ENCODE assay signal across 18 cellular contexts in the genomic region with DNA sequence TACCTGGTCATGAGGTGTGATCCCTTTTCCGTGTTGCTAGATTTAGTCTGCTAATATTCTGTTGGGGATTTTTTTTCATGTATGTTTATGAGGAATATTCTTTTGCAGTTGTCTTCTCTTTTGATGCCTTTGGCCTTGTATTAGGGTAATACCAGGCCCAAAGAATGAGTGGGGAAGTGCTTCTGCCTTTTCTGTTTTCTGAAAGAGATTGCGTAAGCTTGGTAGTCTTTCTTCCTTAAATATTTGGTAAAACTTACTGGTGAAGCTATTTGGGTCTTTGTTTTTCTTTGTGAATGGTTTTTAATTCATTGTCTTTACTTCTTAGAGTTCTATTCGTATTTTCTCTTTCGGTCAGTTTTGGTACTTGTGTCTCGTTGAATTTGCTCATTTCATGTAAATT. TPM values are rescaled to one million over a fixed set of nuclear protein-coding genes. Genes with fewer than 3 reads are reported as not detected.
A peak's percentile ranks its signal among the peaks of the same experiment; 100 is the strongest.
DNase-seq lines count a peak whose midpoint lies in the region; ATAC-seq and TF ChIP-seq lines count a peak whose summit lies in the region.
"Had no signal": no experiment of that assay in that cellular context is flagged by ENCODE, and none has a peak within 500 bp of the region (broad histone marks: within the 10 kb centered on the region; RNA-seq: fewer than 3 reads in every experiment).

No MANE protein-coding gene starts in this region.

- POLR2A ChIA-PET in WTC11 (lab: Charles Lee), result no interaction called here

- no peak overlapping the region for H3K4me3 ChIP-seq in vagina
- H3K4me3 ChIP-seq: mucosa of descending colon had no signal

- H3K4me1 Mint-ChIP-seq in activated T-cell treated with anti-CD3 and anti-CD28 coated beads, Interleukin-2, amount 50 U/mL, for 72 hours (ENCODE audit: low read depth), result peaks cover 48% of the 10 kb centered on the region
- peaks cover 56% of the 10 kb centered on the region for H3K4me1 Mint-ChIP-seq in activated T-cell treated with anti-CD3 and anti-CD28 coated beads, Interleukin-2, amount 50 U/mL, for 4 hours (ENCODE audit: low read depth)
- peaks cover 39% of the 10 kb centered on the region for H3K4me1 Mint-ChIP-seq in WTC11

- H3K27ac ChIP-seq in vagina, result no peak overlapping the region
- H3K27ac ChIP-seq: brain microvascular endothelial cell had no signal

- no peaks in the 10 kb centered on the region for H3K27me3 ChIP-seq in vagina
- H3K27me3 ChIP-seq: brain microvascular endothelial cell had no signal

- intact Hi-C loops in vagina (cut with DNase I), result no loop called here

- CTCF ChIA-PET in WTC11 (lab: Charles Lee), result interaction anchor here (1.3 to 1.7 kb wide), 2 partner anchors 162 to 808 kb away, joined by 4 to 8 read pairs; no protein-coding TSS in a partner anchor

- DNase-seq in activated T-cell treated with anti-CD3 and anti-CD28 coated beads, Interleukin-2, amount 50 U/mL, for 72 hours, result no peak
- DNase-seq in activated T-cell treated with anti-CD3 and anti-CD28 coated beads, Interleukin-2, amount 50 U/mL, for 4 hours, result no peak
- DNase-seq in Kasumi-1 (lab: John Stamatoyannopoulos, UW) (peak; percentile 38 to 46), WTC11 (ENCODE audit: low spot score) (no peak), pons (ENCODE audit: low spot score) (peak; percentile 50), vagina (ENCODE audit: extremely low spot score in 2 of 2) (no peak), NCI-H146 (lab: John Stamatoyannopoulos, UW) (no peak), mesenteric fat pad (ENCODE audit: low spot score) (no peak)
- DNase-seq: activated CD8-positive, alpha-beta memory T cell treated with anti-CD3 and anti-CD28 coated beads, Interleukin-2, amount 50 U/mL, for 48 hours; brain microvascular endothelial cell; GOT3; mucosa of descending colon; NCI-H1092 treated with DMSO at 0.1 percent for 48 hours; NCI-H69; nucleus accumbens; right cardiac atrium had no signal

- TF ChIP-seq POLR2A in vagina (IDR thresholded peaks at IDR 0.05), result no peak

- no peak overlapping the region for H3K4me3 Mint-ChIP-seq in activated T-cell treated with anti-CD3 and anti-CD28 coated beads, Interleukin-2, amount 50 U/mL, for 72 hours
- no peak overlapping the region for H3K4me3 Mint-ChIP-seq in activated T-cell treated with anti-CD3 and anti-CD28 coated beads, Interleukin-2, amount 50 U/mL, for 4 hours
- no peak overlapping the region for H3K4me3 Mint-ChIP-seq in WTC11
- H3K4me3 Mint-ChIP-seq: activated naive CD8-positive, alpha-beta T cell had no signal

- no peaks in the 10 kb centered on the region for H3K27me3 Mint-ChIP-seq in activated T-cell treated with anti-CD3 and anti-CD28 coated beads, Interleukin-2, amount 50 U/mL, for 72 hours (ENCODE audit: low read depth)
- no peaks in the 10 kb centered on the region for H3K27me3 Mint-ChIP-seq in activated T-cell treated with anti-CD3 and anti-CD28 coated beads, Interleukin-2, amount 50 U/mL, for 4 hours (ENCODE audit: low read depth)
- no peaks in the 10 kb centered on the region for H3K27me3 Mint-ChIP-seq in WTC11 (ENCODE audit: low read depth)
- H3K27me3 Mint-ChIP-seq: activated naive CD8-positive, alpha-beta T cell had no signal

- no peak for ATAC-seq in activated T-cell treated with anti-CD3 and anti-CD28 coated beads, Interleukin-2, amount 50 U/mL, for 72 hours (replicated peaks in 1 of 2)
- ATAC-seq in activated T-cell treated with anti-CD3 and anti-CD28 coated beads, Interleukin-2, amount 50 U/mL, for 4 hours, result no peak
- no peak for ATAC-seq in WTC11
- ATAC-seq: mucosa of descending colon, right cardiac atrium had no signal

- H3K36me3 Mint-ChIP-seq in activated T-cell treated with anti-CD3 and anti-CD28 coated beads, Interleukin-2, amount 50 U/mL, for 72 hours (ENCODE audit: insufficient read depth in 2 of 2), result peaks cover 6 to 12% of the 10 kb centered on the region in 2 donors
- H3K36me3 Mint-ChIP-seq in activated T-cell treated with anti-CD3 and anti-CD28 coated beads, Interleukin-2, amount 50 U/mL, for 4 hours (ENCODE audit: insufficient read depth), result peaks cover 21% of the 10 kb centered on the region
- H3K36me3 Mint-ChIP-seq in WTC11, result peaks cover 49% of the 10 kb centered on the region

- peaks cover 0 to 21% of the 10 kb centered on the region in 2 donors for H3K36me3 ChIP-seq in vagina

- H3K4me1 ChIP-seq in vagina, result peaks cover 18% of the 10 kb centered on the region

- H3K9me3 Mint-ChIP-seq in activated T-cell treated with anti-CD3 and anti-CD28 coated beads, Interleukin-2, amount 50 U/mL, for 72 hours, result peaks cover 2% of the 10 kb centered on the region in 2 donors
- H3K9me3 Mint-ChIP-seq in activated T-cell treated with anti-CD3 and anti-CD28 coated beads, Interleukin-2, amount 50 U/mL, for 4 hours, result no peaks in the 10 kb centered on the region
- peaks cover 16% of the 10 kb centered on the region for H3K9me3 Mint-ChIP-seq in WTC11

- no peak for TF ChIP-seq CTCF in WTC11 (IDR thresholded peaks at IDR 0.05)
- no peak for TF ChIP-seq CTCF in vagina (IDR thresholded peaks at IDR 0.05)

- no peaks in the 10 kb centered on the region for H3K9me3 ChIP-seq in vagina
- H3K9me3 ChIP-seq: mucosa of descending colon had no signal

- peak overlapping the region; percentile 18 for H3K27ac Mint-ChIP-seq in activated T-cell treated with anti-CD3 and anti-CD28 coated beads, Interleukin-2, amount 50 U/mL, for 72 hours
- H3K27ac Mint-ChIP-seq in WTC11, result peak overlapping the region; percentile 3; the same call in 1 of the 2 replicates

TF ChIP-seq in WTC11, 78 proteins besides CTCF, POLR2A, EP300 and RAD21 (continues in another document):
- TF ChIP-seq ETV6 (CRISPR knock-in tag; IDR thresholded peaks at IDR 0.05), result no peak
- TF ChIP-seq KAT7 (CRISPR knock-in tag; IDR thresholded peaks at IDR 0.05; ENCODE audit: borderline replicate concordance), result no peak
- TF ChIP-seq NFE2L1 (CRISPR knock-in tag; IDR thresholded peaks at IDR 0.05), result no peak
- no peak for TF ChIP-seq SMAD4 (CRISPR knock-in tag; IDR thresholded peaks at IDR 0.05)
- TF ChIP-seq ZNF138 (CRISPR knock-in tag; conservative IDR thresholded peaks at IDR 0.05), result no peak
- TF ChIP-seq, protein P1, sequence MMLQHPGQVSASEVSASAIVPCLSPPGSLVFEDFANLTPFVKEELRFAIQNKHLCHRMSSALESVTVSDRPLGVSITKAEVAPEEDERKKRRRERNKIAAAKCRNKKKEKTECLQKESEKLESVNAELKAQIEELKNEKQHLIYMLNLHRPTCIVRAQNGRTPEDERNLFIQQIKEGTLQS (CRISPR knock-in tag; conservative IDR thresholded peaks at IDR 0.05), result no peak
- no peak for TF ChIP-seq IRF2 (CRISPR knock-in tag; IDR thresholded peaks at IDR 0.05; ENCODE audit: borderline replicate concordance, low read depth)
- TF ChIP-seq, protein P2, sequence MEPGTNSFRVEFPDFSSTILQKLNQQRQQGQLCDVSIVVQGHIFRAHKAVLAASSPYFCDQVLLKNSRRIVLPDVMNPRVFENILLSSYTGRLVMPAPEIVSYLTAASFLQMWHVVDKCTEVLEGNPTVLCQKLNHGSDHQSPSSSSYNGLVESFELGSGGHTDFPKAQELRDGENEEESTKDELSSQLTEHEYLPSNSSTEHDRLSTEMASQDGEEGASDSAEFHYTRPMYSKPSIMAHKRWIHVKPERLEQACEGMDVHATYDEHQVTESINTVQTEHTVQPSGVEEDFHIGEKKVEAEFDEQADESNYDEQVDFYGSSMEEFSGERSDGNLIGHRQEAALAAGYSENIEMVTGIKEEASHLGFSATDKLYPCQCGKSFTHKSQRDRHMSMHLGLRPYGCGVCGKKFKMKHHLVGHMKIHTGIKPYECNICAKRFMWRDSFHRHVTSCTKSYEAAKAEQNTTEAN (CRISPR knock-in tag; IDR thresholded peaks at IDR 0.05), result no peak
- no peak for TF ChIP-seq PRRX2 (CRISPR knock-in tag; IDR thresholded peaks at IDR 0.05)
- TF ChIP-seq ZNF423 (CRISPR knock-in tag; IDR thresholded peaks at IDR 0.05), result no peak
- TF ChIP-seq MYBL2 (CRISPR knock-in tag; IDR thresholded peaks at IDR 0.05), result no peak
- TF ChIP-seq, protein P3, sequence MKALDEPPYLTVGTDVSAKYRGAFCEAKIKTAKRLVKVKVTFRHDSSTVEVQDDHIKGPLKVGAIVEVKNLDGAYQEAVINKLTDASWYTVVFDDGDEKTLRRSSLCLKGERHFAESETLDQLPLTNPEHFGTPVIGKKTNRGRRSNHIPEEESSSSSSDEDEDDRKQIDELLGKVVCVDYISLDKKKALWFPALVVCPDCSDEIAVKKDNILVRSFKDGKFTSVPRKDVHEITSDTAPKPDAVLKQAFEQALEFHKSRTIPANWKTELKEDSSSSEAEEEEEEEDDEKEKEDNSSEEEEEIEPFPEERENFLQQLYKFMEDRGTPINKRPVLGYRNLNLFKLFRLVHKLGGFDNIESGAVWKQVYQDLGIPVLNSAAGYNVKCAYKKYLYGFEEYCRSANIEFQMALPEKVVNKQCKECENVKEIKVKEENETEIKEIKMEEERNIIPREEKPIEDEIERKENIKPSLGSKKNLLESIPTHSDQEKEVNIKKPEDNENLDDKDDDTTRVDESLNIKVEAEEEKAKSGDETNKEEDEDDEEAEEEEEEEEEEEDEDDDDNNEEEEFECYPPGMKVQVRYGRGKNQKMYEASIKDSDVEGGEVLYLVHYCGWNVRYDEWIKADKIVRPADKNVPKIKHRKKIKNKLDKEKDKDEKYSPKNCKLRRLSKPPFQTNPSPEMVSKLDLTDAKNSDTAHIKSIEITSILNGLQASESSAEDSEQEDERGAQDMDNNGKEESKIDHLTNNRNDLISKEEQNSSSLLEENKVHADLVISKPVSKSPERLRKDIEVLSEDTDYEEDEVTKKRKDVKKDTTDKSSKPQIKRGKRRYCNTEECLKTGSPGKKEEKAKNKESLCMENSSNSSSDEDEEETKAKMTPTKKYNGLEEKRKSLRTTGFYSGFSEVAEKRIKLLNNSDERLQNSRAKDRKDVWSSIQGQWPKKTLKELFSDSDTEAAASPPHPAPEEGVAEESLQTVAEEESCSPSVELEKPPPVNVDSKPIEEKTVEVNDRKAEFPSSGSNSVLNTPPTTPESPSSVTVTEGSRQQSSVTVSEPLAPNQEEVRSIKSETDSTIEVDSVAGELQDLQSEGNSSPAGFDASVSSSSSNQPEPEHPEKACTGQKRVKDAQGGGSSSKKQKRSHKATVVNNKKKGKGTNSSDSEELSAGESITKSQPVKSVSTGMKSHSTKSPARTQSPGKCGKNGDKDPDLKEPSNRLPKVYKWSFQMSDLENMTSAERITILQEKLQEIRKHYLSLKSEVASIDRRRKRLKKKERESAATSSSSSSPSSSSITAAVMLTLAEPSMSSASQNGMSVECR (CRISPR knock-in tag; IDR thresholded peaks at IDR 0.05; ENCODE audit: borderline replicate concordance), result no peak
- TF ChIP-seq NR3C1 (CRISPR knock-in tag; conservative IDR thresholded peaks at IDR 0.05; ENCODE audit: low read depth), result no peak

RNA-seq across cellular contexts. Expression of gene SHH, which starts 51.1 kb away (rescaled TPM):
- total RNA-seq in activated T-cell treated with anti-CD3 and anti-CD28 coated beads, Interleukin-2, amount 50 U/mL, for 72 hours, result under 1 TPM; 0.05 to 0.10 TPM
- total RNA-seq in activated T-cell treated with anti-CD3 and anti-CD28 coated beads, Interleukin-2, amount 50 U/mL, for 4 hours, result under 1 TPM in 2 of 3 donors, not detected in 1; 0.05 TPM
- total RNA-seq in WTC11 (2021) (0.05 to 0.37 TPM (median 0.26 TPM) in 3 replicates), vagina (0.25 TPM), mesenteric fat pad (not detected)
- total RNA-seq: right cardiac atrium, RPMI7951 had no signal

Comparison
In these comparisons a context has a peak if more than half of its experiments do, and no peak if none do; other contexts are left out.
1. DNase-seq: peak in Kasumi-1 (2 of 2) and pons (single experiment); none in activated T-cell treated with anti-CD3 and anti-CD28 coated beads, Interleukin-2, amount 50 U/mL, for 72 hours (0 of 2), activated T-cell treated with anti-CD3 and anti-CD28 coated beads, Interleukin-2, amount 50 U/mL, for 4 hours (single experiment), WTC11 (single experiment), vagina (0 of 2), NCI-H146 (single experiment) and mesenteric fat pad (single experiment).